Comparison of ENCODE assay signal across 8 cellular contexts in genomic region chr14:21455592-21455911, GRCh38. TPM values are rescaled to one million over a fixed set of nuclear protein-coding genes. Genes with fewer than 3 reads are reported as not detected.
DNase-seq lines count a peak whose midpoint lies in the region; ATAC-seq, FAIRE-seq and TF ChIP-seq lines count a peak whose summit lies in the region.

No MANE protein-coding gene starts in this region.

- H3K9me3 ChIP-seq in ES-I3 (ENCODE audit: control insufficient read depth, insufficient read depth, low read length), result no peaks in the 10 kb centered on the region
- no peaks in the 10 kb centered on the region for H3K9me3 ChIP-seq in trophoblast cell (ENCODE audit: insufficient read depth, low read depth, low read length)

- peak overlapping the region; percentile 79 for H3K27ac ChIP-seq in trophoblast cell (ENCODE audit: low read depth, low read length)

- DNase-seq in HFF-Myc (ENCODE audit: extremely low read depth, low read depth) (no peak), fibroblast of mammary gland (ENCODE audit: low read depth) (peak; percentile 21), trophoblast cell (peak; percentile 9 to 48), HuH-7.5 (ENCODE audit: low spot score) (no peak), RCC 7860 (ENCODE audit: low spot score) (no peak), putamen (ENCODE audit: low spot score) (no peak)

- H2AK5ac ChIP-seq in trophoblast cell (ENCODE audit: low read length), result no peak overlapping the region

- peak overlapping the region; percentile 83 for H4K91ac ChIP-seq in trophoblast cell (ENCODE audit: low read depth, low read length)

- H3K23ac ChIP-seq in trophoblast cell (ENCODE audit: low read length), result no peak overlapping the region

- ATAC-seq in SK-N-SH treated with all-trans-retinoic acid at 6 μM for 48 hours, result peak; percentile 60

- peak overlapping the region; percentile 41 for H2BK120ac ChIP-seq in trophoblast cell (ENCODE audit: insufficient read depth, low read length, poor library complexity)

- H3K36me3 ChIP-seq in ES-I3 (ENCODE audit: insufficient read depth, low read length) (no peaks in the 10 kb centered on the region), trophoblast cell (ENCODE audit: control insufficient read depth in 1 of 2, insufficient read depth in 2 of 2, low read length in 2 of 2) (peaks cover under 1 to 3% of the 10 kb centered on the region in 2 experiments)

- WGBS in trophoblast cell (ENCODE audit: extremely low coverage, insufficient coverage, insufficient read length), result no CpG with 5 or more reads among the region's 17 CpGs

- H4K8ac ChIP-seq in trophoblast cell (ENCODE audit: low read depth, low read length), result peak overlapping the region; percentile 90

- TF ChIP-seq CTCF in HFF-Myc (IDR thresholded peaks at IDR 0.05; ENCODE audit: low read depth, low read length, missing control alignments) (no peak), fibroblast of mammary gland (conservative IDR thresholded peaks at IDR 0.05; ENCODE audit: control insufficient read depth, insufficient read depth, low read depth, low read length) (no peak)

- H3K4me1 ChIP-seq in ES-I3 (ENCODE audit: insufficient read depth, low read length), result no peaks in the 10 kb centered on the region
- H3K4me1 ChIP-seq in trophoblast cell (ENCODE audit: control insufficient read depth in 1 of 2, insufficient read depth in 2 of 2, low read length in 2 of 2), result peaks cover 4 to 7% of the 10 kb centered on the region in 2 experiments

- H3K4ac ChIP-seq in trophoblast cell (ENCODE audit: low read depth, low read length), result peak overlapping the region; percentile 18

- H3K79me2 ChIP-seq in trophoblast cell (ENCODE audit: control insufficient read depth, insufficient read depth, low read length, poor library complexity), result peaks cover 15% of the 10 kb centered on the region

- no peak overlapping the region for H2BK12ac ChIP-seq in trophoblast cell (ENCODE audit: low read length)

- peak overlapping the region; percentile 6 for H4K12ac ChIP-seq in trophoblast cell (ENCODE audit: low read depth, low read length)

- peak overlapping the region; percentile 45 for H3K14ac ChIP-seq in trophoblast cell (ENCODE audit: low read length)

- peak overlapping the region; percentile 48 for H3K18ac ChIP-seq in trophoblast cell (ENCODE audit: low read length)

- H2AFZ ChIP-seq in trophoblast cell (ENCODE audit: insufficient read depth, low read length, poor library complexity), result peak overlapping the region; percentile 32

- H3K4me3 ChIP-seq in HFF-Myc (replicated peaks; ENCODE audit: low read depth, low read length), result peak overlapping the region; percentile 76
- peak overlapping the region; percentile 95 for H3K4me3 ChIP-seq in fibroblast of mammary gland (ENCODE audit: control insufficient read depth, low read depth, low read length)
- H3K4me3 ChIP-seq in trophoblast cell (ENCODE audit: low read depth, low read length), result peak overlapping the region; percentile 83

- no peaks in the 10 kb centered on the region for H3K27me3 ChIP-seq in trophoblast cell (ENCODE audit: insufficient read depth, low read length)

- peaks cover 6% of the 10 kb centered on the region for H3K79me1 ChIP-seq in trophoblast cell (ENCODE audit: low read length)

- peak overlapping the region; percentile 83 for H3K4me2 ChIP-seq in trophoblast cell (ENCODE audit: low read length)

- no peak for FAIRE-seq in RCC 7860 (lab: Jason Lieb, UNC)

- H2BK5ac ChIP-seq in trophoblast cell (ENCODE audit: low read depth, low read length, poor library complexity), result peak overlapping the region; percentile 4

- H3K9ac ChIP-seq in ES-I3 (ENCODE audit: low read depth, low read length) (peak overlapping the region; percentile 87), trophoblast cell (ENCODE audit: low read length) (peak overlapping the region; percentile 73)

TF ChIP-seq in SK-N-SH treated with all-trans-retinoic acid at 6 μM for 48 hours, 23 proteins besides CTCF, POLR2A, EP300 and RAD21:
- no peak for TF ChIP-seq ISL1 (CRISPR knock-in tag; IDR thresholded peaks at IDR 0.05)
- TF ChIP-seq ZFP3 (CRISPR knock-in tag; IDR thresholded peaks at IDR 0.05), result 0 out of 2 replicates have a peak, but pooled peaks have one; percentile 11
- no peak for TF ChIP-seq ESRRG (CRISPR knock-in tag; IDR thresholded peaks at IDR 0.05)

RNA-seq across cellular contexts. Expression of gene CHD8, which starts 0.4 kb away (rescaled TPM):
- polyA plus RNA-seq in trophoblast cell (2013), result 58.2 and 59.2 TPM in 2 replicates

RNA-seq across cellular contexts. Expression of gene RAB2B, which starts 21.2 kb away (rescaled TPM):
- 24.2 and 24.9 TPM in 2 replicates for polyA plus RNA-seq in trophoblast cell (2013)

RNA-seq across cellular contexts. Expression of gene TOX4, which starts 21.4 kb away (rescaled TPM):
- 74.2 and 74.3 TPM in 2 replicates for polyA plus RNA-seq in trophoblast cell (2013)

RNA-seq across cellular contexts. Expression of gene METTL3, which starts 55.6 kb away (rescaled TPM):
- polyA plus RNA-seq in trophoblast cell (2013), result 33.6 and 35.2 TPM in 2 replicates

Comparison
In these comparisons a context has a peak if more than half of its experiments do, and no peak if none do; other contexts are left out.
1. DNase-seq: peak in fibroblast of mammary gland (single experiment) and trophoblast cell (2 of 2); none in HFF-Myc (single experiment), HuH-7.5 (single experiment), RCC 7860 (single experiment) and putamen (single experiment).
2. Peak in every context shown above with its lines, with median percentiles within 50 percentile points of each other: H3K4me3 ChIP-seq.